In genomic region chr20:22566876-22567658, GRCh38 we compare ENCODE assay signal across 23 cellular contexts. TPM values are rescaled to one million over a fixed set of nuclear protein-coding genes. Genes with fewer than 3 reads are reported as not detected.
DNase-seq lines count a peak whose midpoint lies in the region; ATAC-seq and TF ChIP-seq lines count a peak whose summit lies in the region.
"Had no signal": no experiment of that assay in that cellular context is flagged by ENCODE, and none has a peak within 500 bp of the region (broad histone marks: within the 10 kb centered on the region; RNA-seq: fewer than 3 reads in every experiment).

No MANE protein-coding gene starts in this region.

- no peak overlapping the region for H3K27ac ChIP-seq in iPS-18a (ENCODE audit: low read length)
- H3K27ac ChIP-seq: 22Rv1; BLaER1 treated with 17β-estradiol and CSF1 and Interleukin-3, amounts not matched to agents 10 nM and 100 nM had no signal

- CTCF ChIA-PET in WTC11 (lab: Charles Lee): interaction anchor here (0.7 to 3.1 kb wide), 7 partner anchors 11 to 118 kb away, joined by 3 to 36 read pairs (median 3); no protein-coding TSS in a partner anchor

- H3K9ac ChIP-seq in iPS-18a (ENCODE audit: low read length): no peak overlapping the region
- H3K9ac ChIP-seq: BLaER1 treated with 17β-estradiol and CSF1 and Interleukin-3, amounts not matched to agents 10 nM and 100 nM had no signal

- H3K36me3 Mint-ChIP-seq in activated naive CD8-positive, alpha-beta T cell: no peaks in the 10 kb centered on the region
- H3K36me3 Mint-ChIP-seq in activated naive CD8-positive, alpha-beta T cell treated with anti-CD3 and anti-CD28 coated beads for 36 hours: peaks cover 2% of the 10 kb centered on the region
- H3K36me3 Mint-ChIP-seq in WTC11 (no peaks in the 10 kb centered on the region), type B pancreatic cell (no peaks in the 10 kb centered on the region)
- H3K36me3 Mint-ChIP-seq: CD4-positive, alpha-beta memory T cell had no signal

- no peak overlapping the region for H3K27ac Mint-ChIP-seq in activated naive CD8-positive, alpha-beta T cell
- H3K27ac Mint-ChIP-seq in activated naive CD8-positive, alpha-beta T cell treated with anti-CD3 and anti-CD28 coated beads for 36 hours: no peak overlapping the region
- H3K27ac Mint-ChIP-seq in WTC11 (no peak overlapping the region), type B pancreatic cell (peak overlapping the region; percentile 66)

- H3K4me1 Mint-ChIP-seq in activated naive CD8-positive, alpha-beta T cell (ENCODE audit: low read depth): peaks cover 2% of the 10 kb centered on the region
- H3K4me1 Mint-ChIP-seq in activated naive CD8-positive, alpha-beta T cell treated with anti-CD3 and anti-CD28 coated beads for 36 hours: no peaks in the 10 kb centered on the region
- H3K4me1 Mint-ChIP-seq in WTC11: peaks cover 80% of the 10 kb centered on the region
- H3K4me1 Mint-ChIP-seq in type B pancreatic cell (ENCODE audit: unreplicated experiment): peaks cover 21% of the 10 kb centered on the region
- H3K4me1 Mint-ChIP-seq: CD4-positive, alpha-beta memory T cell had no signal

- H3K27me3 ChIP-seq in iPS-18a (ENCODE audit: control insufficient read depth, insufficient read depth, low read length): peaks cover 100% of the 10 kb centered on the region

- H3K9me3 Mint-ChIP-seq in activated naive CD8-positive, alpha-beta T cell (ENCODE audit: low read depth): peaks cover 4% of the 10 kb centered on the region
- no peaks in the 10 kb centered on the region for H3K9me3 Mint-ChIP-seq in activated naive CD8-positive, alpha-beta T cell treated with anti-CD3 and anti-CD28 coated beads for 36 hours
- H3K9me3 Mint-ChIP-seq in WTC11: no peaks in the 10 kb centered on the region
- no peaks in the 10 kb centered on the region for H3K9me3 Mint-ChIP-seq in type B pancreatic cell

- no peaks in the 10 kb centered on the region for H3K9me3 ChIP-seq in iPS-18a (ENCODE audit: control insufficient read depth, low read depth, low read length)
- H3K9me3 ChIP-seq: Caco-2 had no signal

- TF ChIP-seq CTCF in WTC11 (IDR thresholded peaks at IDR 0.05): no peak
- no peak for TF ChIP-seq CTCF in type B pancreatic cell (conservative IDR thresholded peaks at IDR 0.05)

- ATAC-seq in WTC11 (0 out of 2 replicates have a peak, but pooled peaks have one; percentile 5), HG03045 (IDR thresholded peaks at IDR 0.05; ENCODE audit: unreplicated experiment) (no peak)

- H3K4me1 ChIP-seq in iPS-18a (ENCODE audit: control insufficient read depth, low read depth, low read length): peaks cover 45% of the 10 kb centered on the region
- H3K4me1 ChIP-seq: BLaER1 treated with 17β-estradiol and CSF1 and Interleukin-3, amounts not matched to agents 10 nM and 100 nM had no signal

- no peak for DNase-seq in activated naive CD8-positive, alpha-beta T cell treated with anti-CD3 and anti-CD28 coated beads for 36 hours
- DNase-seq in WTC11 (ENCODE audit: low spot score) (no peak), type B pancreatic cell (ENCODE audit: extremely low spot score, unreplicated experiment) (no peak), DMS53 (lab: John Stamatoyannopoulos, UW) (no peak)
- no peak for DNase-seq in activated CD4-positive, alpha-beta T cell treated with anti-CD3 and anti-CD28 coated beads, Interleukin-2, amount 50 U/mL, for 48 hours
- DNase-seq: ACHN; Caco-2; CD4-positive, alpha-beta memory T cell; GOT3; IMR-90; NCI-H1105; NCI-H146; NCI-H2029; NCI-H2171; NCI-H345; NCI-H524; NCI-H82; Right ventricle myocardium superior had no signal

- POLR2A ChIA-PET in WTC11 (lab: Charles Lee): interaction anchor here (0.7 kb wide), 1 partner anchor 164 kb away, joined by 3 read pairs; no protein-coding TSS in a partner anchor

- H3K36me3 ChIP-seq in iPS-18a (ENCODE audit: control insufficient read depth, low read depth, low read length): no peaks in the 10 kb centered on the region
- H3K36me3 ChIP-seq: BLaER1 treated with 17β-estradiol and CSF1 and Interleukin-3, amounts not matched to agents 10 nM and 100 nM had no signal

- peak overlapping the region; percentile 8 for H3K4me3 Mint-ChIP-seq in activated naive CD8-positive, alpha-beta T cell
- no peak overlapping the region for H3K4me3 Mint-ChIP-seq in activated naive CD8-positive, alpha-beta T cell treated with anti-CD3 and anti-CD28 coated beads for 36 hours
- H3K4me3 Mint-ChIP-seq in WTC11: peak overlapping the region; percentile 71
- H3K4me3 Mint-ChIP-seq in type B pancreatic cell: peak overlapping the region; percentile 43
- H3K4me3 Mint-ChIP-seq: CD4-positive, alpha-beta memory T cell had no signal

- peaks cover 48% of the 10 kb centered on the region for H3K27me3 Mint-ChIP-seq in activated naive CD8-positive, alpha-beta T cell
- peaks cover 88% of the 10 kb centered on the region for H3K27me3 Mint-ChIP-seq in activated naive CD8-positive, alpha-beta T cell treated with anti-CD3 and anti-CD28 coated beads for 36 hours
- H3K27me3 Mint-ChIP-seq in WTC11 (ENCODE audit: low read depth) (peaks cover 99% of the 10 kb centered on the region), type B pancreatic cell (peaks cover 98% of the 10 kb centered on the region)

- peak overlapping the region; percentile 32 for H3K4me3 ChIP-seq in iPS-18a (ENCODE audit: low read length)
- H3K4me3 ChIP-seq: BLaER1 treated with 17β-estradiol and CSF1 and Interleukin-3, amounts not matched to agents 10 nM and 100 nM had no signal

TF ChIP-seq in WTC11, 78 proteins besides CTCF, POLR2A, EP300 and RAD21:
- no peak for TF ChIP-seq ZBTB21 (CRISPR knock-in tag; IDR thresholded peaks at IDR 0.05; ENCODE audit: borderline replicate concordance)
- TF ChIP-seq, protein P1, sequence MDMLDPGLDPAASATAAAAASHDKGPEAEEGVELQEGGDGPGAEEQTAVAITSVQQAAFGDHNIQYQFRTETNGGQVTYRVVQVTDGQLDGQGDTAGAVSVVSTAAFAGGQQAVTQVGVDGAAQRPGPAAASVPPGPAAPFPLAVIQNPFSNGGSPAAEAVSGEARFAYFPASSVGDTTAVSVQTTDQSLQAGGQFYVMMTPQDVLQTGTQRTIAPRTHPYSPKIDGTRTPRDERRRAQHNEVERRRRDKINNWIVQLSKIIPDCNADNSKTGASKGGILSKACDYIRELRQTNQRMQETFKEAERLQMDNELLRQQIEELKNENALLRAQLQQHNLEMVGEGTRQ (CRISPR knock-in tag; IDR thresholded peaks at IDR 0.05): peak; percentile 61

RNA-seq across cellular contexts. Expression of gene FOXA2, which starts 17.3 kb away (rescaled TPM):
- total RNA-seq in activated naive CD8-positive, alpha-beta T cell treated with anti-CD3 and anti-CD28 coated beads for 36 hours: not detected
- total RNA-seq in WTC11 (2021) (1.3 to 3.1 TPM (median 1.3 TPM) in 3 replicates), type B pancreatic cell (ENCODE audit: low replicate concordance) (17.5 and 21.2 TPM in 2 replicates)
- total RNA-seq: CD4-positive, alpha-beta memory T cell; IMR-90; Right ventricle myocardium superior had no signal
